Comparison of ENCODE assay signal across 11 cellular contexts in the genomic region with DNA sequence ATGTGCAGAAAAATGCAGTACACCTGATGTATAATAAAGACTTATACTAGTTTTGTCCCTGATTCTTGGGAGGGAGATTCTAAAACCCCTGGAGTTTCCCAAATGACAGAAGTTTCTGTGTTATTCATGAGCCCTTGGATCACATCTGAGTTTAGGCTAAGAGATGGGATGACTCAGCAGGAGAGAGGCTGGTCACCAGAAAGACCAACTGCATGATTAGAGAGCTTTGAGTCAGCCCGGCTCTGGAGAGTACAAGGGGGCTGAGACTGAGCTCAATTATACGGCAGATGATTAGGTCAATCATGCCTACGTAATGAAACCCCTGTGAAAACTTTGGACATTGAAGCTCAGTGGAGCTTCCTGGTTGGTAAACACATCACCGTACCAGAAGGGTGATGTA.
DNase-seq lines count a peak whose midpoint lies in the region; ATAC-seq and TF ChIP-seq lines count a peak whose summit lies in the region.
"Had no signal": no experiment of that assay in that cellular context is flagged by ENCODE, and none has a peak within 500 bp of the region (broad histone marks: within the 10 kb centered on the region; RNA-seq: fewer than 3 reads in every experiment).

No MANE protein-coding gene starts in this region.

- H2AFZ ChIP-seq in GM23338: no peak overlapping the region

- peak overlapping the region; percentile 12; the same call in 1 of the 2 replicates for H3K27ac Mint-ChIP-seq in GM23338
- H3K27ac Mint-ChIP-seq: activated CD8-positive, alpha-beta T cell treated with anti-CD3 and anti-CD28 coated beads for 36 hours had no signal

- H3K4me2 ChIP-seq in GM23338: no peak overlapping the region

- ATAC-seq in GM23338 (peak; percentile 40; the same call in 2 of the 3 replicates), HG03095 (IDR thresholded peaks at IDR 0.05; ENCODE audit: unreplicated experiment) (no peak)
- ATAC-seq: activated CD8-positive, alpha-beta T cell treated with anti-CD3 and anti-CD28 coated beads for 36 hours had no signal

- TF ChIP-seq CTCF in GM23338 (conservative IDR thresholded peaks at IDR 0.05; ENCODE audit: low read depth in 2 of 2): no peak

- H3K36me3 Mint-ChIP-seq in GM23338 (ENCODE audit: low read depth): no peaks in the 10 kb centered on the region

- peaks cover 1% of the 10 kb centered on the region for H3K27me3 Mint-ChIP-seq in GM23338 (ENCODE audit: insufficient read depth, low read depth, poor library complexity)
- H3K27me3 Mint-ChIP-seq: activated CD8-positive, alpha-beta T cell treated with anti-CD3 and anti-CD28 coated beads for 36 hours had no signal

- H3K36me3 ChIP-seq in GM23338 (ENCODE audit: insufficient read depth): no peaks in the 10 kb centered on the region

- H4K20me1 ChIP-seq in GM23338 (replicated peaks; ENCODE audit: insufficient read depth): no peaks in the 10 kb centered on the region

- no peak overlapping the region for H3K27ac ChIP-seq in GM23338 (ENCODE audit: low read depth)

- H3K4me1 ChIP-seq in GM23338 (ENCODE audit: insufficient read depth): no peaks in the 10 kb centered on the region

- no peaks in the 10 kb centered on the region for H3K9me3 Mint-ChIP-seq in GM23338
- H3K9me3 Mint-ChIP-seq: activated CD8-positive, alpha-beta T cell treated with anti-CD3 and anti-CD28 coated beads for 36 hours; H9 had no signal

- no peaks in the 10 kb centered on the region for H3K27me3 ChIP-seq in GM23338 (ENCODE audit: insufficient read depth)

- H3F3A ChIP-seq in GM23338 (replicated peaks; ENCODE audit: low read depth): no peaks in the 10 kb centered on the region

- H3K4me3 Mint-ChIP-seq in GM23338: no peak overlapping the region
- H3K4me3 Mint-ChIP-seq: activated CD8-positive, alpha-beta T cell treated with anti-CD3 and anti-CD28 coated beads for 36 hours; H9 had no signal

- DNase-seq in GM23338 (ENCODE audit: low spot score) (peak; percentile 21), SK-MEL-5 (ENCODE audit: low read depth, low spot score) (peak; percentile 27), fibroblast of the conjunctiva (ENCODE audit: low read depth) (peak; percentile 37), skeletal muscle cell (ENCODE audit: low read depth) (peak; percentile 68), NCI-H2107 treated with DMSO at 0.1 percent for 48 hours (lab: John Stamatoyannopoulos, UW; ENCODE audit: unreplicated experiment) (no peak), activated T-cell treated with anti-CD3 and anti-CD28 coated beads for 4 hours (no peak)
- no peak for DNase-seq in activated T-cell treated with anti-CD3 and anti-CD28 coated beads, Interleukin-2, amount 50 U/mL, for 48 hours
- DNase-seq: activated CD8-positive, alpha-beta T cell treated with anti-CD3 and anti-CD28 coated beads for 36 hours; H9; stimulated activated CD4-positive, alpha-beta T cell treated with anti-CD3 and anti-CD28 coated beads, Interleukin-2, amount 100 ng/mL, for 48 hours had no signal

- H3K79me2 ChIP-seq in GM23338 (replicated peaks; ENCODE audit: insufficient read depth): no peaks in the 10 kb centered on the region

- in situ Hi-C loops in SK-MEL-5 (cut with HindIII; ENCODE audit: low pct_unique_long_range_greater_than_20kb, low sequenced_read_pairs): no loop called here

- H3K4me1 Mint-ChIP-seq in GM23338: no peaks in the 10 kb centered on the region
- H3K4me1 Mint-ChIP-seq: H9 had no signal

- H3K4me3 ChIP-seq in GM23338: no peak overlapping the region
- H3K4me3 ChIP-seq in skeletal muscle cell (ENCODE audit: low read depth, low read length): no peak overlapping the region

- H3K9me2 ChIP-seq in GM23338 (ENCODE audit: insufficient read depth): no peaks in the 10 kb centered on the region

TF ChIP-seq in GM23338, 12 proteins besides CTCF, POLR2A, EP300 and RAD21 (continues in another document):
- TF ChIP-seq CREB1 (CRISPR knock-in tag; IDR thresholded peaks at IDR 0.05; ENCODE audit: low read depth): no peak
- TF ChIP-seq NANOG (IDR thresholded peaks at IDR 0.05; ENCODE audit: borderline replicate concordance): no peak
- TF ChIP-seq STAT1 (IDR thresholded peaks at IDR 0.05; ENCODE audit: unreplicated experiment): no peak
- no peak for TF ChIP-seq ETS1 (IDR thresholded peaks at IDR 0.05)
- no peak for TF ChIP-seq JUNB (IDR thresholded peaks at IDR 0.05; ENCODE audit: unreplicated experiment)
- TF ChIP-seq EZH2 (IDR thresholded peaks at IDR 0.05; ENCODE audit: low read depth, unreplicated experiment): no peak
- TF ChIP-seq, protein P1, sequence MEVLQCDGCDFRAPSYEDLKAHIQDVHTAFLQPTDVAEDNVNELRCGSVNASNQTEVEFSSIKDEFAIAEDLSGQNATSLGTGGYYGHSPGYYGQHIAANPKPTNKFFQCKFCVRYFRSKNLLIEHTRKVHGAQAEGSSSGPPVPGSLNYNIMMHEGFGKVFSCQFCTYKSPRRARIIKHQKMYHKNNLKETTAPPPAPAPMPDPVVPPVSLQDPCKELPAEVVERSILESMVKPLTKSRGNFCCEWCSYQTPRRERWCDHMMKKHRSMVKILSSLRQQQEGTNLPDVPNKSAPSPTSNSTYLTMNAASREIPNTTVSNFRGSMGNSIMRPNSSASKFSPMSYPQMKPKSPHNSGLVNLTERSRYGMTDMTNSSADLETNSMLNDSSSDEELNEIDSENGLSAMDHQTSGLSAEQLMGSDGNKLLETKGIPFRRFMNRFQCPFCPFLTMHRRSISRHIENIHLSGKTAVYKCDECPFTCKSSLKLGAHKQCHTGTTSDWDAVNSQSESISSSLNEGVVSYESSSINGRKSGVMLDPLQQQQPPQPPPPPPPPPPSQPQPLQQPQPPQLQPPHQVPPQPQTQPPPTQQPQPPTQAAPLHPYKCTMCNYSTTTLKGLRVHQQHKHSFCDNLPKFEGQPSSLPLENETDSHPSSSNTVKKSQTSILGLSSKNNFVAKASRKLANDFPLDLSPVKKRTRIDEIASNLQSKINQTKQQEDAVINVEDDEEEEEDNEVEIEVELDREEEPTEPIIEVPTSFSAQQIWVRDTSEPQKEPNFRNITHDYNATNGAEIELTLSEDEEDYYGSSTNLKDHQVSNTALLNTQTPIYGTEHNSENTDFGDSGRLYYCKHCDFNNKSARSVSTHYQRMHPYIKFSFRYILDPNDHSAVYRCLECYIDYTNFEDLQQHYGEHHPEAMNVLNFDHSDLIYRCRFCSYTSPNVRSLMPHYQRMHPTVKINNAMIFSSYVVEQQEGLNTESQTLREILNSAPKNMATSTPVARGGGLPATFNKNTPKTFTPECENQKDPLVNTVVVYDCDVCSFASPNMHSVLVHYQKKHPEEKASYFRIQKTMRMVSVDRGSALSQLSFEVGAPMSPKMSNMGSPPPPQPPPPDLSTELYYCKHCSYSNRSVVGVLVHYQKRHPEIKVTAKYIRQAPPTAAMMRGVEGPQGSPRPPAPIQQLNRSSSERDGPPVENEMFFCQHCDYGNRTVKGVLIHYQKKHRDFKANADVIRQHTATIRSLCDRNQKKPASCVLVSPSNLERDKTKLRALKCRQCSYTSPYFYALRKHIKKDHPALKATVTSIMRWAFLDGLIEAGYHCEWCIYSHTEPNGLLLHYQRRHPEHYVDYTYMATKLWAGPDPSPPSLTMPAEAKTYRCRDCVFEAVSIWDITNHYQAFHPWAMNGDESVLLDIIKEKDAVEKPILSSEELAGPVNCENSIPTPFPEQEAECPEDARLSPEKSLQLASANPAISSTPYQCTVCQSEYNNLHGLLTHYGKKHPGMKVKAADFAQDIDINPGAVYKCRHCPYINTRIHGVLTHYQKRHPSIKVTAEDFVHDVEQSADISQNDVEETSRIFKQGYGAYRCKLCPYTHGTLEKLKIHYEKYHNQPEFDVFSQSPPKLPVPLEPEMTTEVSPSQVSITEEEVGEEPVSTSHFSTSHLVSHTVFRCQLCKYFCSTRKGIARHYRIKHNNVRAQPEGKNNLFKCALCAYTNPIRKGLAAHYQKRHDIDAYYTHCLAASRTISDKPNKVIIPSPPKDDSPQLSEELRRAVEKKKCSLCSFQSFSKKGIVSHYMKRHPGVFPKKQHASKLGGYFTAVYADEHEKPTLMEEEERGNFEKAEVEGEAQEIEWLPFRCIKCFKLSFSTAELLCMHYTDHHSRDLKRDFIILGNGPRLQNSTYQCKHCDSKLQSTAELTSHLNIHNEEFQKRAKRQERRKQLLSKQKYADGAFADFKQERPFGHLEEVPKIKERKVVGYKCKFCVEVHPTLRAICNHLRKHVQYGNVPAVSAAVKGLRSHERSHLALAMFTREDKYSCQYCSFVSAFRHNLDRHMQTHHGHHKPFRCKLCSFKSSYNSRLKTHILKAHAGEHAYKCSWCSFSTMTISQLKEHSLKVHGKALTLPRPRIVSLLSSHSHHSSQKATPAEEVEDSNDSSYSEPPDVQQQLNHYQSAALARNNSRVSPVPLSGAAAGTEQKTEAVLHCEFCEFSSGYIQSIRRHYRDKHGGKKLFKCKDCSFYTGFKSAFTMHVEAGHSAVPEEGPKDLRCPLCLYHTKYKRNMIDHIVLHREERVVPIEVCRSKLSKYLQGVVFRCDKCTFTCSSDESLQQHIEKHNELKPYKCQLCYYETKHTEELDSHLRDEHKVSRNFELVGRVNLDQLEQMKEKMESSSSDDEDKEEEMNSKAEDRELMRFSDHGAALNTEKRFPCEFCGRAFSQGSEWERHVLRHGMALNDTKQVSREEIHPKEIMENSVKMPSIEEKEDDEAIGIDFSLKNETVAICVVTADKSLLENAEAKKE (CRISPR knock-in tag; IDR thresholded peaks at IDR 0.05): no peak
- no peak for TF ChIP-seq ZNF331 (CRISPR knock-in tag; IDR thresholded peaks at IDR 0.05; ENCODE audit: low read depth)
- TF ChIP-seq POLR2AphosphoS5 (IDR thresholded peaks at IDR 0.05; ENCODE audit: low read depth): no peak
- no peak for TF ChIP-seq EZH2phosphoT487 (IDR thresholded peaks at IDR 0.05; ENCODE audit: unreplicated experiment)
- no peak for TF ChIP-seq ZNF114 (CRISPR knock-in tag; IDR thresholded peaks at IDR 0.05)

Comparison
In these comparisons a context has a peak if more than half of its experiments do, and no peak if none do; other contexts are left out.
1. DNase-seq: peak in GM23338 (single experiment), SK-MEL-5 (single experiment), fibroblast of the conjunctiva (single experiment) and skeletal muscle cell (single experiment); none in activated T-cell treated with anti-CD3 and anti-CD28 coated beads, Interleukin-2, amount 50 U/mL, for 48 hours (0 of 2), NCI-H2107 treated with DMSO at 0.1 percent for 48 hours (single experiment) and activated T-cell treated with anti-CD3 and anti-CD28 coated beads for 4 hours (single experiment).